Comparison of ENCODE assay signal across 1 cellular context in genomic region chr16:14051110-14051729, GRCh38.
TF ChIP-seq lines count a peak whose summit lies in the region.

No MANE protein-coding gene starts in this region.

TF ChIP-seq in H1, 55 proteins besides CTCF, POLR2A, EP300 and RAD21:
- TF ChIP-seq TEAD4 (IDR thresholded peaks at IDR 0.05; ENCODE audit: low read depth, low read length) (no peak), CHD2 (IDR thresholded peaks at IDR 0.05; ENCODE audit: low read length) (no peak), POLR2AphosphoS5 (IDR thresholded peaks at IDR 0.05; ENCODE audit: low read depth, low read length) (no peak), SIX5 (IDR thresholded peaks at IDR 0.05; ENCODE audit: low read depth, low read length) (no peak), YY1 (IDR thresholded peaks at IDR 0.05; ENCODE audit: low read depth, low read length) (no peak), TCF12 (IDR thresholded peaks at IDR 0.05; ENCODE audit: low read depth, low read length) (no peak), CHD7 (IDR thresholded peaks at IDR 0.05; ENCODE audit: insufficient replicate concordance, low read length) (no peak), SIN3A (conservative IDR thresholded peaks at IDR 0.05 in 1 of 2, IDR thresholded peaks at IDR 0.05 in 1 of 2; ENCODE audit: low read depth in 1 of 2, low read length in 2 of 2) (no peak), ATF2 (IDR thresholded peaks at IDR 0.05; ENCODE audit: low read length) (no peak), BCL11A (IDR thresholded peaks at IDR 0.05; ENCODE audit: low read depth in 2 of 2, low read length in 2 of 2) (no peak), BACH1 (IDR thresholded peaks at IDR 0.05; ENCODE audit: low read length) (no peak), KDM1A (IDR thresholded peaks at IDR 0.05; ENCODE audit: borderline replicate concordance, low read length) (no peak), ATF3 (IDR thresholded peaks at IDR 0.05; ENCODE audit: insufficient read depth, low read depth, low read length) (no peak), TAF1 (IDR thresholded peaks at IDR 0.05; ENCODE audit: low read depth, low read length) (no peak), JUN (IDR thresholded peaks at IDR 0.05; ENCODE audit: low read depth, low read length) (no peak)
